8 cellular contexts compared by ENCODE assay signal in the genomic region with DNA sequence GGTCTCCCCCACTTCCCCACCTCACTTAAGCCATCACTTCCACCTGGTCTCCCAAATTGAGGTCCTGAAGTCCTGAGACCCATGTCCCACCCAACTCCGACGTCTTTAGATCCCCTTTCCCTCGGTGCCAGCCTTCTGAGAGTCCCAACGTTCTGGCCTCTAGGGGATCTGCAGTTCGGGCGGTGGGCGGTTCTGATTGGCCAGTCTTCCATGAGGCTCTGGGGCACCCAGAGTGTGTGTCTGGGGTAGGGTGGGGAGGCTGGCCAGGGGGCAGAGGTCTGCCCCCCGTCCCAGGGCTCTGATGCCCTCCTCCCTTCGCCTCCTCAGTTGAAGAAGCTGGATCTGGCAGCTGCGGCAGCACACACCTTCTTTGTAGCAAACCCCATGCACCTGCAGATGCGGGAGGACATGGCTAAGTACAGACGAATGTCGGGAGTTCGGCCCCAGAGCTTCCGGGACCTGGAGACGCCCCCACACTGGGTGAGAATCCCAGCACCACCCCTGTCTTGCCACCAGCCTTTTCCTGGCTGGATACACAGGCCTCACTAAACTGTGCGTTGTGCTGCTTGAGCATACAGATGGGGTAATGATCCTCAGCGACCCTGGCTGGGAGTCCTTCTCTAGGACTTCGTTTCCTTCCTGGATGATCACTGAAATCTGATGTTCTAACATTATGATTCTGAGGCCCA. TPM values are rescaled to one million over a fixed set of nuclear protein-coding genes. Genes with fewer than 3 reads are reported as not detected.
A peak's percentile ranks its signal among the peaks of the same experiment; 100 is the strongest.
DNase-seq lines count a peak whose midpoint lies in the region; TF ChIP-seq lines count a peak whose summit lies in the region.

No MANE protein-coding gene starts in this region.

- no peaks in the 10 kb centered on the region for H3K27me3 Mint-ChIP-seq in osteocyte (ENCODE audit: unreplicated experiment)

- no peaks in the 10 kb centered on the region for H3K9me3 Mint-ChIP-seq in osteocyte (ENCODE audit: unreplicated experiment)

- H3K36me3 ChIP-seq in esophagus muscularis mucosa, result peaks cover 0 to 44% (median 22%) of the 10 kb centered on the region in 4 donors

- TF ChIP-seq CTCF in esophagus muscularis mucosa (IDR thresholded peaks at IDR 0.05), result peak in 1 of 3 experiments; percentile 6
- TF ChIP-seq CTCF in osteocyte (IDR thresholded peaks at IDR 0.05), result peak; percentile 27

- H3K9me3 ChIP-seq in esophagus muscularis mucosa, result no peaks in the 10 kb centered on the region

- H3K4me3 ChIP-seq in esophagus muscularis mucosa, result peak overlapping the region; percentile 80 to 95 (median 92)

- 32% methylated on average over 11 of the region's 19 CpGs for WGBS in esophagus muscularis mucosa

- peaks cover 29% of the 10 kb centered on the region for H3K4me1 Mint-ChIP-seq in osteocyte (ENCODE audit: unreplicated experiment)

- H3K27me3 ChIP-seq in esophagus muscularis mucosa, result peaks cover 0 to 8% (median 0%) of the 10 kb centered on the region in 4 donors

- DNase-seq in GM03348 (ENCODE audit: low spot score), result peak; percentile 80
- DNase-seq in RKO (ENCODE audit: low spot score), result peak; percentile 30
- DNase-seq in esophagus muscularis mucosa (ENCODE audit: extremely low spot score), result no peak
- DNase-seq in osteocyte (ENCODE audit: extremely low spot score, unreplicated experiment), result no peak
- no peak for DNase-seq in stimulated activated naive CD4-positive, alpha-beta T cell (lab: John Stamatoyannopoulos, UW)
- no peak for DNase-seq in GF-D8 (lab: John Stamatoyannopoulos, UW)
- DNase-seq in NK-92 (lab: John Stamatoyannopoulos, UW; ENCODE audit: unreplicated experiment), result no peak
- DNase-seq in RPMI8226, result no peak

- no peak for TF ChIP-seq POLR2A in esophagus muscularis mucosa (IDR thresholded peaks at IDR 0.05; ENCODE audit: low read depth)

- intact Hi-C loops in esophagus muscularis mucosa (cut with DNase I), result loop anchor here (5.0 kb wide), 2 partner anchors 77 to 212 kb away; a partner anchor contains a TSS

- peaks cover 22% of the 10 kb centered on the region for H3K36me3 Mint-ChIP-seq in osteocyte (ENCODE audit: unreplicated experiment)

- H3K4me1 ChIP-seq in esophagus muscularis mucosa, result peaks cover 24 to 54% (median 48%) of the 10 kb centered on the region in 4 donors

- H3K27ac ChIP-seq in esophagus muscularis mucosa (replicated peaks in 1 of 4), result peak overlapping the region; percentile 80 to 88 (median 88)

- H3K4me3 Mint-ChIP-seq in osteocyte (ENCODE audit: unreplicated experiment), result peak overlapping the region; percentile 97

- H3K27ac Mint-ChIP-seq in osteocyte (ENCODE audit: unreplicated experiment), result peak overlapping the region; percentile 98

- no peak for TF ChIP-seq EP300 in esophagus muscularis mucosa (IDR thresholded peaks at IDR 0.05)

RNA-seq across cellular contexts. Expression of a gene that starts 1.5 kb away (rescaled TPM):
- total RNA-seq in esophagus muscularis mucosa, result 10 to 100 TPM; 16.4 to 30.7 (median 26.8) TPM
- 86.5 and 90.8 TPM in 2 replicates for total RNA-seq in osteocyte

RNA-seq across cellular contexts. Expression of a gene that starts 8.1 kb away (rescaled TPM):
- total RNA-seq in esophagus muscularis mucosa (10 to 100 TPM in 2 of 4 donors, 1 to 10 TPM in 2; 3.7 to 12.1 (median 10.0) TPM), osteocyte (11.5 and 12.0 TPM in 2 replicates)

RNA-seq across cellular contexts. Expression of a gene that starts 11.0 kb away (rescaled TPM):
- total RNA-seq in esophagus muscularis mucosa, result 1 to 10 TPM in 1 of 4 donors, under 1 TPM in 3; 0.39 to 1.7 (median 0.46) TPM
- 8.3 and 10.6 TPM in 2 replicates for total RNA-seq in osteocyte

RNA-seq across cellular contexts. Expression of a gene that starts 21.4 kb away (rescaled TPM):
- 1 to 10 TPM; 1.2 to 2.9 (median 1.5) TPM for total RNA-seq in esophagus muscularis mucosa
- 8.0 and 9.2 TPM in 2 replicates for total RNA-seq in osteocyte

RNA-seq across cellular contexts. Expression of a gene that starts 22.3 kb away (rescaled TPM):
- total RNA-seq in esophagus muscularis mucosa, result 10 to 100 TPM; 49.8 to 68.7 (median 58.4) TPM
- total RNA-seq in osteocyte, result 113 and 114 TPM in 2 replicates

Comparison
In these comparisons a context has a peak if more than half of its experiments do, and no peak if none do; other contexts are left out.
1. DNase-seq: peak in GM03348 (single experiment) and RKO (single experiment); none in esophagus muscularis mucosa (single experiment), osteocyte (single experiment), stimulated activated naive CD4-positive, alpha-beta T cell (0 of 6), GF-D8 (single experiment), NK-92 (single experiment) and RPMI8226 (single experiment).